1 cellular context compared by ENCODE assay signal in the genomic region with DNA sequence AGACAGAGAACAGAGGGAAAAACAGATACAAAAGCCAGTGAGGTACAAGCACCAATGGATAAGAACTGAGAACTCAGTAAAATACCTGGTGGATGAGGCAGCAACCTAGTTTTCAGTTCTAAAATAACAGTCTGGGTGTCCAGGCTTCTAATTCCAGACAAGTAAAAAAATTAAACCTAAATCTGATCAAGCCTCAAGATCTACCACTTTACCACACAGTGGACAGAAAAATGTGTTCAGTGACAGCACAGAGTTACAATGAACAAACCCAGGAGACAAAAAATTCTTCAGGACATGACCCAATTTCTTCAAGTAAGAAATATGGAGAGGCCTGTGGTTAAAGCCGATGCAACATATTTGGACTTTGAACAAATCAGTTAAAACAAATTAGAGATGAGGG.
TF ChIP-seq lines count a peak whose summit lies in the region.

No MANE protein-coding gene starts in this region.

TF ChIP-seq in K562, 482 proteins besides CTCF, POLR2A, EP300 and RAD21:
- no peak for TF ChIP-seq RBM34 (IDR thresholded peaks at IDR 0.05; ENCODE audit: borderline replicate concordance, insufficient read depth, low read length)
- no peak for TF ChIP-seq DNMT1 (IDR thresholded peaks at IDR 0.05)
- no peak for TF ChIP-seq MYBL2 (IDR thresholded peaks at IDR 0.05; ENCODE audit: low read depth)
- no peak for TF ChIP-seq MYBL2 (CRISPR knock-in tag; IDR thresholded peaks at IDR 0.05; ENCODE audit: borderline replicate concordance)
- TF ChIP-seq, protein P1, sequence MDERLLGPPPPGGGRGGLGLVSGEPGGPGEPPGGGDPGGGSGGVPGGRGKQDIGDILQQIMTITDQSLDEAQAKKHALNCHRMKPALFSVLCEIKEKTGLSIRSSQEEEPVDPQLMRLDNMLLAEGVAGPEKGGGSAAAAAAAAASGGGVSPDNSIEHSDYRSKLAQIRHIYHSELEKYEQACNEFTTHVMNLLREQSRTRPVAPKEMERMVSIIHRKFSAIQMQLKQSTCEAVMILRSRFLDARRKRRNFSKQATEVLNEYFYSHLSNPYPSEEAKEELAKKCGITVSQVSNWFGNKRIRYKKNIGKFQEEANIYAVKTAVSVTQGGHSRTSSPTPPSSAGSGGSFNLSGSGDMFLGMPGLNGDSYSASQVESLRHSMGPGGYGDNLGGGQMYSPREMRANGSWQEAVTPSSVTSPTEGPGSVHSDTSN (CRISPR knock-in tag; IDR thresholded peaks at IDR 0.05; ENCODE audit: low read depth), result no peak
- TF ChIP-seq, protein P1 (tag; conservative IDR thresholded peaks at IDR 0.05; ENCODE audit: low read depth), result no peak
